In the genomic region with DNA sequence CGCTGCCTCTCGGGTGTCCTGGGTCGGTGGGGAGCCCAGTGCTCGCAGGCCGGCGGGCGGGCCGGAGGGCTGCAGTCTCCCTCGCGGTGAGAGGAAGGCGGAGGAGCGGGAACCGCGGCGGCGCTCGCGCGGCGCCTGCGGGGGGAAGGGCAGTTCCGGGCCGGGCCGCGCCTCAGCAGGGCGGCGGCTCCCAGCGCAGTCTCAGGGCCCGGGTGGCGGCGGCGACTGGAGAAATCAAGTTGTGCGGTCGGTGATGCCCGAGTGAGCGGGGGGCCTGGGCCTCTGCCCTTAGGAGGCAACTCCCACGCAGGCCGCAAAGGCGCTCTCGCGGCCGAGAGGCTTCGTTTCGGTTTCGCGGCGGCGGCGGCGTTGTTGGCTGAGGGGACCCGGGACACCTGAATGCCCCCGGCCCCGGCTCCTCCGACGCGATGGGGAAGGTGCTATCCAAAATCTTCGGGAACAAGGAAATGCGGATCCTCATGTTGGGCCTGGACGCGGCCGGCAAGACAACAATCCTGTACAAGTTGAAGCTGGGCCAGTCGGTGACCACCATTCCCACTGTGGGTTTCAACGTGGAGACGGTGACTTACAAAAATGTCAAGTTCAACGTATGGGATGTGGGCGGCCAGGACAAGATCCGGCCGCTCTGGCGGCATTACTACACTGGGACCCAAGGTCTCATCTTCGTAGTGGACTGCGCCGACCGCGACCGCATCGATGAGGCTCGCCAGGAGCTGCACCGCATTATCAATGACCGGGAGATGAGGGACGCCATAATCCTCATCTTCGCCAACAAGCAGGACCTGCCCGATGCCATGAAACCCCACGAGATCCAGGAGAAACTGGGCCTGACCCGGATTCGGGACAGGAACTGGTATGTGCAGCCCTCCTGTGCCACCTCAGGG, we compare ENCODE assay signal across 8 cellular contexts. TPM values are rescaled to one million over a fixed set of nuclear protein-coding genes. Genes with fewer than 3 reads are reported as not detected.
DNase-seq lines count a peak whose midpoint lies in the region; ATAC-seq and TF ChIP-seq lines count a peak whose summit lies in the region.

No MANE protein-coding gene starts in this region.

- no peaks in the 10 kb centered on the region; the same call in 1 of the 3 replicates for H3K9me3 Mint-ChIP-seq in GM23338

- H3K4me3 ChIP-seq in GM12865 (ENCODE audit: low read depth, low read length) (peak overlapping the region; percentile 67), GM23338 (peak overlapping the region; percentile 95), mononuclear cell (ENCODE audit: low read length) (peak overlapping the region; percentile 97)

- H3K4me1 ChIP-seq in GM23338 (ENCODE audit: insufficient read depth): peaks cover 26% of the 10 kb centered on the region
- H3K4me1 ChIP-seq in mononuclear cell (ENCODE audit: insufficient read depth, low read length): peaks cover 22% of the 10 kb centered on the region

- peaks cover 4% of the 10 kb centered on the region; the same call in 1 of the 2 replicates for H3K36me3 ChIP-seq in GM23338 (ENCODE audit: insufficient read depth)

- peaks cover 36% of the 10 kb centered on the region for H3K36me3 Mint-ChIP-seq in GM23338 (ENCODE audit: low read depth)

- H3K9me2 ChIP-seq in GM23338 (ENCODE audit: insufficient read depth): no peaks in the 10 kb centered on the region

- no peaks in the 10 kb centered on the region for H3K9me3 ChIP-seq in mononuclear cell (ENCODE audit: low read depth, low read length)

- peak; percentile 87 for DNase-seq in GM12865 (ENCODE audit: low read depth)
- DNase-seq in GM23338 (ENCODE audit: low spot score): peak; percentile 22
- peak; percentile 49 for DNase-seq in M059J (ENCODE audit: low read depth)
- DNase-seq in activated CD4-positive, alpha-beta T cell treated with anti-CD3 and anti-CD28 coated beads, Interleukin-2, amount 50 U/mL, for 48 hours: peak; percentile 88 to 91
- DNase-seq in effector CD4-positive, alpha-beta T cell: peak; percentile 62
- peak; percentile 91 for DNase-seq in stimulated activated CD8-positive, alpha-beta memory T cell treated with anti-CD3 and anti-CD28 coated beads, Interleukin-4, amount 100 ng/mL, for 48 hours
- no peak for DNase-seq in SHP77 (lab: John Stamatoyannopoulos, UW)

- peak overlapping the region; percentile 100 for H3K27ac Mint-ChIP-seq in GM23338

- H3K27me3 ChIP-seq in GM23338 (ENCODE audit: insufficient read depth) (no peaks in the 10 kb centered on the region), mononuclear cell (ENCODE audit: insufficient read depth, low read length) (no peaks in the 10 kb centered on the region)

- H3K79me2 ChIP-seq in GM23338 (replicated peaks; ENCODE audit: insufficient read depth): peaks cover 52% of the 10 kb centered on the region

- peak; percentile 57 for ATAC-seq in GM23338

- peaks cover 31% of the 10 kb centered on the region for H3K4me1 Mint-ChIP-seq in GM23338

- H3F3A ChIP-seq in GM23338 (replicated peaks; ENCODE audit: low read depth): no peaks in the 10 kb centered on the region

- H2AFZ ChIP-seq in GM23338: no peak overlapping the region

- H3K27me3 Mint-ChIP-seq in GM23338 (ENCODE audit: insufficient read depth, low read depth, poor library complexity): peaks cover 7% of the 10 kb centered on the region

- H3K27ac ChIP-seq in GM23338 (ENCODE audit: low read depth): peak overlapping the region; percentile 97

- H4K20me1 ChIP-seq in GM23338 (replicated peaks; ENCODE audit: insufficient read depth): peaks cover 22% of the 10 kb centered on the region

- peak overlapping the region; percentile 79 for H3K4me2 ChIP-seq in GM23338

- TF ChIP-seq CTCF in GM12865 (IDR thresholded peaks at IDR 0.05; ENCODE audit: insufficient read depth, low read depth, low read length, missing control alignments) (no peak), GM23338 (conservative IDR thresholded peaks at IDR 0.05; ENCODE audit: low read depth in 2 of 2) (no peak)

- peak overlapping the region; percentile 98 for H3K4me3 Mint-ChIP-seq in GM23338

TF ChIP-seq in GM23338, 12 proteins besides CTCF, POLR2A, EP300 and RAD21:
- TF ChIP-seq, protein P1, sequence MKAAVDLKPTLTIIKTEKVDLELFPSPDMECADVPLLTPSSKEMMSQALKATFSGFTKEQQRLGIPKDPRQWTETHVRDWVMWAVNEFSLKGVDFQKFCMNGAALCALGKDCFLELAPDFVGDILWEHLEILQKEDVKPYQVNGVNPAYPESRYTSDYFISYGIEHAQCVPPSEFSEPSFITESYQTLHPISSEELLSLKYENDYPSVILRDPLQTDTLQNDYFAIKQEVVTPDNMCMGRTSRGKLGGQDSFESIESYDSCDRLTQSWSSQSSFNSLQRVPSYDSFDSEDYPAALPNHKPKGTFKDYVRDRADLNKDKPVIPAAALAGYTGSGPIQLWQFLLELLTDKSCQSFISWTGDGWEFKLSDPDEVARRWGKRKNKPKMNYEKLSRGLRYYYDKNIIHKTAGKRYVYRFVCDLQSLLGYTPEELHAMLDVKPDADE (IDR thresholded peaks at IDR 0.05): no peak
- TF ChIP-seq STAT1 (IDR thresholded peaks at IDR 0.05; ENCODE audit: unreplicated experiment): no peak
- TF ChIP-seq NANOG (IDR thresholded peaks at IDR 0.05; ENCODE audit: borderline replicate concordance): no peak
- no peak for TF ChIP-seq JUNB (IDR thresholded peaks at IDR 0.05; ENCODE audit: unreplicated experiment)
- TF ChIP-seq EZH2 (IDR thresholded peaks at IDR 0.05; ENCODE audit: low read depth, unreplicated experiment): no peak
- TF ChIP-seq, protein P2, sequence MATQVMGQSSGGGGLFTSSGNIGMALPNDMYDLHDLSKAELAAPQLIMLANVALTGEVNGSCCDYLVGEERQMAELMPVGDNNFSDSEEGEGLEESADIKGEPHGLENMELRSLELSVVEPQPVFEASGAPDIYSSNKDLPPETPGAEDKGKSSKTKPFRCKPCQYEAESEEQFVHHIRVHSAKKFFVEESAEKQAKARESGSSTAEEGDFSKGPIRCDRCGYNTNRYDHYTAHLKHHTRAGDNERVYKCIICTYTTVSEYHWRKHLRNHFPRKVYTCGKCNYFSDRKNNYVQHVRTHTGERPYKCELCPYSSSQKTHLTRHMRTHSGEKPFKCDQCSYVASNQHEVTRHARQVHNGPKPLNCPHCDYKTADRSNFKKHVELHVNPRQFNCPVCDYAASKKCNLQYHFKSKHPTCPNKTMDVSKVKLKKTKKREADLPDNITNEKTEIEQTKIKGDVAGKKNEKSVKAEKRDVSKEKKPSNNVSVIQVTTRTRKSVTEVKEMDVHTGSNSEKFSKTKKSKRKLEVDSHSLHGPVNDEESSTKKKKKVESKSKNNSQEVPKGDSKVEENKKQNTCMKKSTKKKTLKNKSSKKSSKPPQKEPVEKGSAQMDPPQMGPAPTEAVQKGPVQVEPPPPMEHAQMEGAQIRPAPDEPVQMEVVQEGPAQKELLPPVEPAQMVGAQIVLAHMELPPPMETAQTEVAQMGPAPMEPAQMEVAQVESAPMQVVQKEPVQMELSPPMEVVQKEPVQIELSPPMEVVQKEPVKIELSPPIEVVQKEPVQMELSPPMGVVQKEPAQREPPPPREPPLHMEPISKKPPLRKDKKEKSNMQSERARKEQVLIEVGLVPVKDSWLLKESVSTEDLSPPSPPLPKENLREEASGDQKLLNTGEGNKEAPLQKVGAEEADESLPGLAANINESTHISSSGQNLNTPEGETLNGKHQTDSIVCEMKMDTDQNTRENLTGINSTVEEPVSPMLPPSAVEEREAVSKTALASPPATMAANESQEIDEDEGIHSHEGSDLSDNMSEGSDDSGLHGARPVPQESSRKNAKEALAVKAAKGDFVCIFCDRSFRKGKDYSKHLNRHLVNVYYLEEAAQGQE (IDR thresholded peaks at IDR 0.05; ENCODE audit: unreplicated experiment): no peak
- no peak for TF ChIP-seq ZNF114 (CRISPR knock-in tag; IDR thresholded peaks at IDR 0.05)
- no peak for TF ChIP-seq CREB1 (CRISPR knock-in tag; IDR thresholded peaks at IDR 0.05; ENCODE audit: low read depth)
- no peak for TF ChIP-seq POLR2AphosphoS5 (IDR thresholded peaks at IDR 0.05; ENCODE audit: low read depth)
- no peak for TF ChIP-seq EZH2phosphoT487 (IDR thresholded peaks at IDR 0.05; ENCODE audit: unreplicated experiment)

RNA-seq across cellular contexts. Expression of a gene that starts 0.7 kb away (rescaled TPM):
- 60.1 and 73.1 TPM in 2 replicates for total RNA-seq in GM23338 (2014; rRNA removed; shearing (Covaris generic))
- polyA plus RNA-seq in GM23338 (2016; fragmentation: Nextera tagmentation; extraction: Ambion mirVana): 42.5 and 47.8 TPM in 2 replicates
- total RNA-seq in M059J (2014; rRNA removed; shearing (Covaris generic)): 58.1 and 66.9 TPM in 2 replicates
- total RNA-seq in mononuclear cell: 92.5 TPM

RNA-seq across cellular contexts. Expression of a gene that starts 41.0 kb away (rescaled TPM):
- 54.7 and 58.4 TPM in 2 replicates for total RNA-seq in GM23338 (2014; rRNA removed; shearing (Covaris generic))
- 73.8 and 88.1 TPM in 2 replicates for polyA plus RNA-seq in GM23338 (2016; fragmentation: Nextera tagmentation; extraction: Ambion mirVana)
- total RNA-seq in M059J (2014; rRNA removed; shearing (Covaris generic)): 27.3 and 30.6 TPM in 2 replicates
- 166 TPM for total RNA-seq in mononuclear cell

Comparison
In these comparisons a context has a peak if more than half of its experiments do, and no peak if none do; other contexts are left out.
1. DNase-seq: peak in GM12865 (single experiment), GM23338 (single experiment), M059J (single experiment), activated CD4-positive, alpha-beta T cell treated with anti-CD3 and anti-CD28 coated beads, Interleukin-2, amount 50 U/mL, for 48 hours (2 of 2), effector CD4-positive, alpha-beta T cell (single experiment) and stimulated activated CD8-positive, alpha-beta memory T cell treated with anti-CD3 and anti-CD28 coated beads, Interleukin-4, amount 100 ng/mL, for 48 hours (single experiment); none in SHP77 (0 of 2).
2. Peak in every context shown above with its lines, with median percentiles within 50 percentile points of each other: H3K4me3 ChIP-seq.